21 cellular contexts compared by ENCODE assay signal in the genomic region with DNA sequence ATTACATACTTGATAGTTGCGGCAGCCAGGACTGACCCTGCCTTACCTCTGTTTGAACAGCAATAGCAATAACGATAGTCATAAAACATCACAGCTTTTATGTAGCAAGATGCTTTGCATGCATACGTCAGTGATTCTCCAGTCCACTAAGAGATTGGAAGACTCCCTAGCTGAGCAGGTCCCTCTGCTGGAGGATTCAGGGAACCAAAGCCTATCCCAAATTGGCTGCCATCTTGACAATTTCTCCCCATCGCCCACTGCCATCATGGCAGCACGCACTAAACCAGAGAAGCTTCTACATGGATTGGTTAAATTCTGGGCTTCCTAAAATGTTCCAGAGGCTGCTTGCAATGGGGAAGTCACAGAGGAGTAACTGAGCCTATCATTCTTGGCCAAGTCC.
DNase-seq lines count a peak whose midpoint lies in the region; ATAC-seq and TF ChIP-seq lines count a peak whose summit lies in the region.
"Had no signal": no experiment of that assay in that cellular context is flagged by ENCODE, and none has a peak within 500 bp of the region (broad histone marks: within the 10 kb centered on the region; RNA-seq: fewer than 3 reads in every experiment).

No MANE protein-coding gene starts in this region.

- intact Hi-C loops in aorta (cut with DNase I) = no loop called here

- CTCF ChIA-PET in WTC11 (lab: Charles Lee) = interaction anchor here (0.7 to 1.2 kb wide), 3 partner anchors 12 to 259 kb away, joined by 3 to 4 read pairs (median 3); no protein-coding TSS in a partner anchor

- H3K36me3 ChIP-seq in aorta (ENCODE audit: control insufficient read depth in 1 of 2, insufficient read depth in 2 of 2, low read length in 1 of 2) = no peaks in the 10 kb centered on the region
- H3K36me3 ChIP-seq: BLaER1, heart left ventricle had no signal

- H3K4me1 ChIP-seq in aorta (ENCODE audit: control insufficient read depth in 1 of 2, insufficient read depth in 2 of 2, low read length in 2 of 2) = no peaks in the 10 kb centered on the region
- H3K4me1 ChIP-seq: BLaER1, heart left ventricle, parathyroid adenoma had no signal

- no peaks in the 10 kb centered on the region for H3K27me3 ChIP-seq in aorta (ENCODE audit: control insufficient read depth in 1 of 2, insufficient read depth in 2 of 2, low read length in 1 of 2)
- H3K27me3 ChIP-seq: BLaER1, heart left ventricle had no signal

- H3K9me3 Mint-ChIP-seq in WTC11 = no peaks in the 10 kb centered on the region
- H3K9me3 Mint-ChIP-seq: activated CD4-positive, alpha-beta T cell treated with anti-CD3 and anti-CD28 coated beads, Interleukin-2, amount 10 ng/mL, durations not matched to agents 24 days and 14 days; IgD-negative memory B cell had no signal

- WGBS in aorta, 2 donors = 87 to 89% methylated on average over 5 of the region's 5 CpGs

- H3K4me1 Mint-ChIP-seq in WTC11 = peaks cover 4% of the 10 kb centered on the region
- H3K4me1 Mint-ChIP-seq: activated CD4-positive, alpha-beta T cell treated with anti-CD3 and anti-CD28 coated beads, Interleukin-2, amount 10 ng/mL, durations not matched to agents 24 days and 14 days; IgD-negative memory B cell had no signal

- H3K4me3 Mint-ChIP-seq in WTC11 = no peak overlapping the region
- H3K4me3 Mint-ChIP-seq: activated CD4-positive, alpha-beta T cell treated with anti-CD3 and anti-CD28 coated beads, Interleukin-2, amount 10 ng/mL, durations not matched to agents 24 days and 14 days; IgD-negative memory B cell had no signal

- H3K4me3 ChIP-seq in AG10803 (ENCODE audit: low read length) = no peak overlapping the region
- H3K4me3 ChIP-seq in aorta (ENCODE audit: low read length in 2 of 2) = no peak overlapping the region
- H3K4me3 ChIP-seq: BLaER1, heart left ventricle, skin epidermis had no signal

- no peaks in the 10 kb centered on the region for H3K27me3 Mint-ChIP-seq in WTC11 (ENCODE audit: low read depth)
- H3K27me3 Mint-ChIP-seq: activated CD4-positive, alpha-beta T cell treated with anti-CD3 and anti-CD28 coated beads, Interleukin-2, amount 10 ng/mL, durations not matched to agents 24 days and 14 days had no signal

- H3K27ac Mint-ChIP-seq in WTC11 = no peak overlapping the region
- H3K27ac Mint-ChIP-seq: activated CD4-positive, alpha-beta T cell treated with anti-CD3 and anti-CD28 coated beads, Interleukin-2, amount 10 ng/mL, durations not matched to agents 24 days and 14 days; IgD-negative memory B cell had no signal

- DNase-seq in AG10803 (ENCODE audit: low read depth) = peak; percentile 22
- peak; percentile 62 for DNase-seq in H4 (ENCODE audit: low spot score)
- peak; percentile 23 for DNase-seq in WTC11 (ENCODE audit: low spot score)
- peak; percentile 22 for DNase-seq in iPS-NIHi11 (ENCODE audit: low spot score)
- no peak for DNase-seq in DMS53 (lab: John Stamatoyannopoulos, UW)
- no peak for DNase-seq in aorta
- DNase-seq: activated CD4-positive, alpha-beta T cell treated with anti-CD3 and anti-CD28 coated beads, Interleukin-2, amount 10 ng/mL, durations not matched to agents 24 days and 14 days; caudate nucleus; heart left ventricle; mammary epithelial cell; MV-4-11; NCI-H187 treated with DMSO at 0.1 percent for 48 hours; NCI-H774; stimulated activated CD4-positive, alpha-beta T cell treated with anti-CD3 and anti-CD28 coated beads, Interleukin-4, amount 100 ng/mL, for 1 hour had no signal

- TF ChIP-seq CTCF in AG10803 (conservative IDR thresholded peaks at IDR 0.05; ENCODE audit: low read length) (peak; percentile 34; the same call in 1 of the 2 replicates), WTC11 (IDR thresholded peaks at IDR 0.05) (no peak)

- no peaks in the 10 kb centered on the region for H3K36me3 Mint-ChIP-seq in WTC11
- H3K36me3 Mint-ChIP-seq: IgD-negative memory B cell had no signal

- ATAC-seq in WTC11 (no peak), GM21825 (IDR thresholded peaks at IDR 0.05; ENCODE audit: unreplicated experiment) (no peak), GM19467 (IDR thresholded peaks at IDR 0.05; ENCODE audit: unreplicated experiment) (no peak), aorta (ENCODE audit: low FRiP score) (no peak)
- ATAC-seq: esophagus mucosa, heart left ventricle had no signal

- POLR2A ChIA-PET in WTC11 (lab: Charles Lee) = interaction anchor here (0.6 kb wide), 1 partner anchor 300 kb away, joined by 3 read pairs; no protein-coding TSS in a partner anchor

- no peaks in the 10 kb centered on the region for H3K9me3 ChIP-seq in aorta (ENCODE audit: control insufficient read depth, low read length)
- H3K9me3 ChIP-seq: BLaER1, heart left ventricle had no signal

- no peak overlapping the region for H3K27ac ChIP-seq in aorta (ENCODE audit: low read depth in 1 of 2, low read length in 2 of 2)
- H3K27ac ChIP-seq: BLaER1, heart left ventricle, parathyroid adenoma, skin epidermis had no signal

TF ChIP-seq in WTC11, 78 proteins besides CTCF, POLR2A, EP300 and RAD21:
- TF ChIP-seq OVOL2 (CRISPR knock-in tag; IDR thresholded peaks at IDR 0.05; ENCODE audit: borderline replicate concordance) = no peak
- TF ChIP-seq JUN (CRISPR knock-in tag; IDR thresholded peaks at IDR 0.05) = no peak
- no peak for TF ChIP-seq NR3C1 (CRISPR knock-in tag; conservative IDR thresholded peaks at IDR 0.05; ENCODE audit: low read depth)
- TF ChIP-seq, protein P1, sequence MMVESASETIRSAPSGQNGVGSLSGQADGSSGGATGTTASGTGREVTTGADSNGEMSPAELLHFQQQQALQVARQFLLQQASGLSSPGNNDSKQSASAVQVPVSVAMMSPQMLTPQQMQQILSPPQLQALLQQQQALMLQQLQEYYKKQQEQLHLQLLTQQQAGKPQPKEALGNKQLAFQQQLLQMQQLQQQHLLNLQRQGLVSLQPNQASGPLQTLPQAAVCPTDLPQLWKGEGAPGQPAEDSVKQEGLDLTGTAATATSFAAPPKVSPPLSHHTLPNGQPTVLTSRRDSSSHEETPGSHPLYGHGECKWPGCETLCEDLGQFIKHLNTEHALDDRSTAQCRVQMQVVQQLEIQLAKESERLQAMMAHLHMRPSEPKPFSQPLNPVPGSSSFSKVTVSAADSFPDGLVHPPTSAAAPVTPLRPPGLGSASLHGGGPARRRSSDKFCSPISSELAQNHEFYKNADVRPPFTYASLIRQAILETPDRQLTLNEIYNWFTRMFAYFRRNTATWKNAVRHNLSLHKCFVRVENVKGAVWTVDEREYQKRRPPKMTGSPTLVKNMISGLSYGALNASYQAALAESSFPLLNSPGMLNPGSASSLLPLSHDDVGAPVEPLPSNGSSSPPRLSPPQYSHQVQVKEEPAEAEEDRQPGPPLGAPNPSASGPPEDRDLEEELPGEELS (CRISPR knock-in tag; IDR thresholded peaks at IDR 0.05) = no peak
- no peak for TF ChIP-seq KAT7 (CRISPR knock-in tag; IDR thresholded peaks at IDR 0.05; ENCODE audit: borderline replicate concordance)
- 0 out of 2 replicates have a peak, but pooled peaks have one; percentile 3 for TF ChIP-seq ZNF423 (CRISPR knock-in tag; IDR thresholded peaks at IDR 0.05)
- TF ChIP-seq, protein P2, sequence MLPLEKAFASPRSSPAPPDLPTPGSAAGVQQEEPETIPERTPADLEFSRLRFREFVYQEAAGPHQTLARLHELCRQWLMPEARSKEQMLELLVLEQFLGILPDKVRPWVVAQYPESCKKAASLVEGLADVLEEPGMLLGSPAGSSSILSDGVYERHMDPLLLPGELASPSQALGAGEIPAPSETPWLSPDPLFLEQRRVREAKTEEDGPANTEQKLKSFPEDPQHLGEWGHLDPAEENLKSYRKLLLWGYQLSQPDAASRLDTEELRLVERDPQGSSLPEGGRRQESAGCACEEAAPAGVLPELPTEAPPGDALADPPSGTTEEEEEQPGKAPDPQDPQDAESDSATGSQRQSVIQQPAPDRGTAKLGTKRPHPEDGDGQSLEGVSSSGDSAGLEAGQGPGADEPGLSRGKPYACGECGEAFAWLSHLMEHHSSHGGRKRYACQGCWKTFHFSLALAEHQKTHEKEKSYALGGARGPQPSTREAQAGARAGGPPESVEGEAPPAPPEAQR (CRISPR knock-in tag; IDR thresholded peaks at IDR 0.05) = no peak
- no peak for TF ChIP-seq SMAD4 (CRISPR knock-in tag; IDR thresholded peaks at IDR 0.05)
- no peak for TF ChIP-seq CBFB (CRISPR knock-in tag; IDR thresholded peaks at IDR 0.05; ENCODE audit: low read depth)
- no peak for TF ChIP-seq TEAD1 (CRISPR knock-in tag; IDR thresholded peaks at IDR 0.05)
- peak; percentile 58; the same call in 1 of the 2 replicates for TF ChIP-seq MXD4 (CRISPR knock-in tag; IDR thresholded peaks at IDR 0.05; ENCODE audit: borderline replicate concordance)
- no peak for TF ChIP-seq SMAD3 (CRISPR knock-in tag; IDR thresholded peaks at IDR 0.05; ENCODE audit: borderline replicate concordance)

Comparison
In these comparisons a context has a peak if more than half of its experiments do, and no peak if none do; other contexts are left out.
1. DNase-seq: peak in AG10803 (single experiment), H4 (single experiment), WTC11 (single experiment) and iPS-NIHi11 (single experiment); none in DMS53 (single experiment) and aorta (0 of 2).